Comparison of ENCODE assay signal across 8 cellular contexts in genomic region chr13:110874508-110874960, GRCh38. TPM values are rescaled to one million over a fixed set of nuclear protein-coding genes. Genes with fewer than 3 reads are reported as not detected.
DNase-seq lines count a peak whose midpoint lies in the region; ATAC-seq and TF ChIP-seq lines count a peak whose summit lies in the region.

No MANE protein-coding gene starts in this region.

- H3K4me1 Mint-ChIP-seq in activated naive CD4-positive, alpha-beta T cell treated with anti-CD3 and anti-CD28 coated beads, Interleukin-2, amount 10 ng/mL, durations not matched to agents 7 days and 5 days = peaks cover 9% of the 10 kb centered on the region

- no peaks in the 10 kb centered on the region for H3K36me3 Mint-ChIP-seq in activated naive CD4-positive, alpha-beta T cell treated with anti-CD3 and anti-CD28 coated beads, Interleukin-2, amount 10 ng/mL, durations not matched to agents 7 days and 5 days

- peak overlapping the region; percentile 53 for H3K4me3 Mint-ChIP-seq in activated naive CD4-positive, alpha-beta T cell treated with anti-CD3 and anti-CD28 coated beads, Interleukin-2, amount 10 ng/mL, durations not matched to agents 7 days and 5 days

- H3K9me3 Mint-ChIP-seq in activated naive CD4-positive, alpha-beta T cell treated with anti-CD3 and anti-CD28 coated beads, Interleukin-2, amount 10 ng/mL, durations not matched to agents 7 days and 5 days = no peaks in the 10 kb centered on the region

- H3K27ac Mint-ChIP-seq in activated naive CD4-positive, alpha-beta T cell treated with anti-CD3 and anti-CD28 coated beads, Interleukin-2, amount 10 ng/mL, durations not matched to agents 7 days and 5 days = no peak overlapping the region

- H3K27ac ChIP-seq in Panc1 (ENCODE audit: low read length) (peak overlapping the region; percentile 80), thyroid gland (no peak overlapping the region)

- in situ Hi-C loops in Panc1 (cut with HindIII; ENCODE audit: low pct_unique_long_range_greater_than_20kb, low sequenced_read_pairs) = no loop called here

- TF ChIP-seq CTCF in Panc1 (IDR thresholded peaks at IDR 0.05) = no peak
- TF ChIP-seq CTCF in thyroid gland (IDR thresholded peaks at IDR 0.05) = no peak

- no peaks in the 10 kb centered on the region for H3K9me3 ChIP-seq in Panc1 (ENCODE audit: control insufficient read depth, insufficient read depth, low read depth, low read length)
- H3K9me3 ChIP-seq in thyroid gland = no peaks in the 10 kb centered on the region

- H3K27me3 ChIP-seq in Panc1 (ENCODE audit: control insufficient read depth, insufficient read depth, low read length) (no peaks in the 10 kb centered on the region), thyroid gland (no peaks in the 10 kb centered on the region)

- POLR2A ChIA-PET in Panc1 (lab: Charles Lee) = no interaction called here

- H3K4me1 ChIP-seq in Panc1 (ENCODE audit: control insufficient read depth, insufficient read depth, low read length) = peaks cover 14% of the 10 kb centered on the region
- H3K4me1 ChIP-seq in thyroid gland = peaks cover 13 to 28% of the 10 kb centered on the region in 2 donors

- TF ChIP-seq POLR2A in thyroid gland (IDR thresholded peaks at IDR 0.05) = no peak

- H3K27me3 Mint-ChIP-seq in activated naive CD4-positive, alpha-beta T cell treated with anti-CD3 and anti-CD28 coated beads, Interleukin-2, amount 10 ng/mL, durations not matched to agents 7 days and 5 days = peaks cover 15% of the 10 kb centered on the region

- H3K4me3 ChIP-seq in Panc1 (ENCODE audit: low read depth in 2 of 2, low read length in 2 of 2) = peak overlapping the region; percentile 32 to 52
- peak overlapping the region in 1 of 3 donors; percentile 10 for H3K4me3 ChIP-seq in thyroid gland (replicated peaks in 1 of 3)

- ATAC-seq in Panc1 (peak; percentile 74), HG03108 (IDR thresholded peaks at IDR 0.05; ENCODE audit: unreplicated experiment) (no peak)

- no TSS peak for BruUV-seq in Panc1 (replicated peaks; lab: Mats Ljungman, UMichigan)

- intact Hi-C loops in Panc1 (cut with micrococcal nuclease; ENCODE audit: unreplicated experiment) = no loop called here
- intact Hi-C loops in thyroid gland (cut with DNase I) = loop anchor here (5.0 kb wide), 1 partner anchor 38 kb away; no protein-coding TSS in a partner anchor

- no peaks in the 10 kb centered on the region for H3K36me3 ChIP-seq in Panc1 (ENCODE audit: control insufficient read depth, insufficient read depth, low read length)
- no peaks in the 10 kb centered on the region for H3K36me3 ChIP-seq in thyroid gland

- DNase-seq in Daoy (ENCODE audit: low read depth) (peak; percentile 74), HT-29 (ENCODE audit: low spot score) (peak; percentile 82), Panc1 (ENCODE audit: low read depth, low spot score) (no peak), glomerular visceral epithelial cell (ENCODE audit: extremely low spot score) (peak; percentile 75), nucleus accumbens (lab: John Stamatoyannopoulos, UW) (peak in 47 of 56 donors; percentile 20 to 84 (median 56)), thyroid gland (peak; percentile 81 to 84)
- DNase-seq in activated naive CD4-positive, alpha-beta T cell treated with anti-CD3 and anti-CD28 coated beads, Interleukin-2, amount 10 ng/mL, durations not matched to agents 7 days and 5 days = peak; percentile 68

- CTCF ChIA-PET in Panc1 (lab: Charles Lee) = no interaction called here
- CTCF ChIA-PET in activated naive CD4-positive, alpha-beta T cell treated with anti-CD3 and anti-CD28 coated beads, Interleukin-2, amount 10 ng/mL, durations not matched to agents 7 days and 5 days (lab: Charles Lee) = no interaction called here

- 0 to 1% methylated on average over 22 to 32 of the region's 32 CpGs for WGBS in thyroid gland, 2 donors

RNA-seq across cellular contexts. Expression of gene ANKRD10, which starts 40.3 kb away (rescaled TPM):
- total RNA-seq in Daoy (2014; rRNA removed; shearing (Covaris generic)) = 25.2 and 30.3 TPM in 2 replicates
- total RNA-seq in HT-29 (2014; rRNA removed; shearing (Covaris generic)) = 279 and 308 TPM in 2 replicates
- total RNA-seq in Panc1 (2021; ENCODE audit: unreplicated experiment) = 76.8 TPM
- 40.9 TPM for polyA plus RNA-seq in Panc1 (2012; ENCODE audit: insufficient read length)
- 100 to 1,000 TPM; 105 to 168 (median 135) TPM for total RNA-seq in thyroid gland
